Comparison of ENCODE assay signal across 8 cellular contexts in genomic region chr18:12377556-12378553, GRCh38. TPM values are rescaled to one million over a fixed set of nuclear protein-coding genes. Genes with fewer than 3 reads are reported as not detected.
DNase-seq lines count a peak whose midpoint lies in the region; ATAC-seq and TF ChIP-seq lines count a peak whose summit lies in the region.

No MANE protein-coding gene starts in this region.

- in situ Hi-C loops in GM18951 (cut with MboI; ENCODE audit: low sequenced_read_pairs, unreplicated experiment): loop anchor here (25.0 kb wide), 1 partner anchor 559 kb away; the partner anchor contains the start of gene SEH1L

- H3K4me3 ChIP-seq in BJ (ENCODE audit: low read depth, low read length): peak overlapping the region; percentile 63
- H3K4me3 ChIP-seq in SJSA1: peak overlapping the region; percentile 39
- peak overlapping the region; percentile 68 for H3K4me3 ChIP-seq in fibroblast of the aortic adventitia (ENCODE audit: low read depth, low read length)
- peak overlapping the region; percentile 88 for H3K4me3 ChIP-seq in skeletal muscle cell (ENCODE audit: low read depth, low read length)

- POLR2A ChIA-PET in BJ (lab: Charles Lee): interaction anchor here (0.6 to 1.3 kb wide), 3 partner anchors 18 to 99 kb away, joined by 3 to 6 read pairs (median 5); no protein-coding TSS in a partner anchor

- H3K4me1 ChIP-seq in SJSA1 (replicated peaks): peaks cover 12% of the 10 kb centered on the region

- TF ChIP-seq CTCF in BJ (IDR thresholded peaks at IDR 0.05; ENCODE audit: insufficient read depth, low read depth, low read length) (0 out of 2 replicates have a peak, but pooled peaks have one; percentile 21), fibroblast of the aortic adventitia (IDR thresholded peaks at IDR 0.05; ENCODE audit: insufficient read depth, low read length) (peak; percentile 48)

- H3K27me3 ChIP-seq in BJ (ENCODE audit: control insufficient read depth, insufficient read depth, low read length) (no peaks in the 10 kb centered on the region), SJSA1 (replicated peaks) (no peaks in the 10 kb centered on the region)

- no peaks in the 10 kb centered on the region for H3K36me3 ChIP-seq in BJ (ENCODE audit: control insufficient read depth, insufficient read depth, low read length)
- peaks cover 9% of the 10 kb centered on the region for H3K36me3 ChIP-seq in SJSA1

- peak overlapping the region; percentile 90 for H3K27ac ChIP-seq in SJSA1

- ATAC-seq in HG03280 (IDR thresholded peaks at IDR 0.05; ENCODE audit: unreplicated experiment) (peak; percentile 63), GM21528 (IDR thresholded peaks at IDR 0.05; ENCODE audit: low FRiP score, unreplicated experiment) (no peak), left colon (no peak)

- H3K9me3 ChIP-seq in SJSA1 (replicated peaks): peaks cover 3% of the 10 kb centered on the region; the same call in 1 of the 2 replicates

- CTCF ChIA-PET in BJ (lab: Yijun Ruan, JAX): interaction anchor here (0.5 to 1.6 kb wide), 6 partner anchors 14 to 698 kb away, joined by 3 to 5 read pairs (median 3); no protein-coding TSS in a partner anchor

- intact Hi-C loops in left colon (cut with DNase I, micrococcal nuclease): no loop called here

- TF ChIP-seq POLR2A in GM18951 (IDR thresholded peaks at IDR 0.05; ENCODE audit: extremely low read depth, insufficient read depth, insufficient read length): peak; percentile 33

- no peak for DNase-seq in BJ (ENCODE audit: low read depth)
- DNase-seq in SJSA1 (ENCODE audit: low read depth in 1 of 2, low spot score in 2 of 2): peak in 1 of 2 experiments; percentile 96
- DNase-seq in fibroblast of the aortic adventitia (ENCODE audit: low read depth): no peak
- DNase-seq in skeletal muscle cell (ENCODE audit: low read depth): no peak
- no peak for DNase-seq in left colon

RNA-seq across cellular contexts. Expression of gene AFG3L2, which starts 0.8 kb away (rescaled TPM):
- 25.5 and 31.2 TPM in 2 replicates for polyA plus RNA-seq in BJ (2011; rRNA removed)
- polyA minus RNA-seq in BJ (2011; rRNA and poly(A)+ RNA removed): 16.5 and 18.5 TPM in 2 replicates
- 65.9 and 68.5 TPM in 2 replicates for total RNA-seq in SJSA1 (2014; rRNA removed; shearing (Covaris generic))
- total RNA-seq in fibroblast of the aortic adventitia (ENCODE audit: low replicate concordance) (37.3 and 164 TPM in 2 replicates), left colon (100 to 1,000 TPM; 107 to 108 TPM)

RNA-seq across cellular contexts. Expression of gene PRELID3A, which starts 29.9 kb away (rescaled TPM):
- polyA plus RNA-seq in BJ (2011; rRNA removed): 4.6 and 6.4 TPM in 2 replicates
- 0.72 and 1.6 TPM in 2 replicates for polyA minus RNA-seq in BJ (2011; rRNA and poly(A)+ RNA removed)
- 7.7 and 8.7 TPM in 2 replicates for total RNA-seq in SJSA1 (2014; rRNA removed; shearing (Covaris generic))
- total RNA-seq in fibroblast of the aortic adventitia (ENCODE audit: low replicate concordance) (3.5 and 3.9 TPM in 2 replicates), left colon (1 to 10 TPM; 1.3 to 2.1 TPM)
